ENCODE assay signal across 1 cellular context in the genomic region with DNA sequence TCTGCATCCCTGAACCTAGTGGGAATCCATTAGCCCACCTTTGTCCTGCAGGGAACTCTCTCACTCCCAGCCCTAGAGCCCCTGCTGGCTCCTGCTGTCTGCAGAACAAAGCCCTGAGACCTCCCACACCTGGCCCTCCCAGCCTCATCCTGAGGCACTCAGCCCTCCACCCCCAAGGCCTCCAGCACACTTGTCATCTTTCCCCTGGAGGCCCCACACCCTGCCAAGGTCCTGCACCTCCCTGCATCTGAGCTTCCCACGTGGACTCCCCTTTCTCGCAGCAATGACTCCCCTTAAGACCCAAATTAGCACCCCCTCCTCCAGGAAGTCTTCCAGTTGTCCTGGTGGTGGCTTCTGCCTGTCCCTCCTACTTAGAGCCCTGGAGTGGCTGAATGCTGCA.
TF ChIP-seq lines count a peak whose summit lies in the region.

No MANE protein-coding gene starts in this region.

TF ChIP-seq in GM23338, 12 proteins besides CTCF, POLR2A, EP300 and RAD21 (continued from another document):
- TF ChIP-seq EZH2 (IDR thresholded peaks at IDR 0.05; ENCODE audit: low read depth, unreplicated experiment): no peak
- TF ChIP-seq JUNB (IDR thresholded peaks at IDR 0.05; ENCODE audit: unreplicated experiment): no peak
